18 cellular contexts compared by ENCODE assay signal in the genomic region with DNA sequence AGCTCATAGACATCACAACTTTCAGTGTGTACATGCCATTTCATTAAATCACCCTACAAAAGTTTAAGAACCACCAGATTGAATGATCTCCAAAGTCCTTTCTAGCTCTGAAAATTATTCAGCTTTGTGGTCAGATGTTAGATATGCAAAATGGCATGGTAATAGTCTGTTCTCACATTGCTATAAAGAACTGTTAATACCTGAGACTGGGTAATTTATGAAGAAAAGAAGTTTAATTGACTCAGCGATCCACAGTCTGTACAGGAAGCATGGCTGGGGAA.
"Had no signal": no experiment of that assay in that cellular context is flagged by ENCODE, and none has a peak within 500 bp of the region (broad histone marks: within the 10 kb centered on the region; RNA-seq: fewer than 3 reads in every experiment).

No MANE protein-coding gene starts in this region.

- H3K9me3 ChIP-seq: colonic mucosa, ovary, right lobe of liver had no signal

- DNase-seq: colonic mucosa; effector memory CD4-positive, alpha-beta T cell; kidney; left lung; natural killer cell; occipital lobe; ovary; psoas muscle; right lobe of liver; stimulated activated CD4-positive, alpha-beta T cell treated with anti-CD3 and anti-CD28 coated beads, Interleukin-15, amount 100 ng/mL, for 24 hours; stimulated activated CD4-positive, alpha-beta T cell treated with anti-CD3 and anti-CD28 coated beads, Interleukin-2, amount 100 ng/mL, for 48 hours; stimulated activated naive B cell treated with anti-CD40 and anti-IgM and Interleukin-4, amounts not matched to agents 10 μg/mL and 1 μg/mL and 100 μg/mL, for 72 hours; upper lobe of left lung had no signal

- ATAC-seq: left lung; natural killer cell; psoas muscle; stimulated activated naive B cell treated with anti-CD40 and anti-IgM and Interleukin-4, amounts not matched to agents 10 μg/mL and 1 μg/mL and 100 μg/mL, for 72 hours had no signal

- H3K27ac ChIP-seq: colonic mucosa, esophagus muscularis mucosa, hepatocyte, left lung, ovary, psoas muscle, right lobe of liver, thoracic aorta, tibial nerve, upper lobe of left lung had no signal

- H3K4me3 ChIP-seq: colonic mucosa, esophagus muscularis mucosa, hepatocyte, left lung, lung, ovary, psoas muscle, right lobe of liver, thoracic aorta, tibial nerve, upper lobe of left lung had no signal

- H3K36me3 ChIP-seq: colonic mucosa, esophagus muscularis mucosa, left lung, ovary, right lobe of liver, thoracic aorta, tibial nerve, upper lobe of left lung had no signal

- H3K27me3 ChIP-seq: colonic mucosa, hepatocyte, ovary, right lobe of liver, tibial nerve, upper lobe of left lung had no signal

- H3K4me1 ChIP-seq: colonic mucosa, esophagus muscularis mucosa, left lung, psoas muscle, right lobe of liver, tibial nerve, upper lobe of left lung had no signal
